21 cellular contexts compared by ENCODE assay signal in the genomic region with DNA sequence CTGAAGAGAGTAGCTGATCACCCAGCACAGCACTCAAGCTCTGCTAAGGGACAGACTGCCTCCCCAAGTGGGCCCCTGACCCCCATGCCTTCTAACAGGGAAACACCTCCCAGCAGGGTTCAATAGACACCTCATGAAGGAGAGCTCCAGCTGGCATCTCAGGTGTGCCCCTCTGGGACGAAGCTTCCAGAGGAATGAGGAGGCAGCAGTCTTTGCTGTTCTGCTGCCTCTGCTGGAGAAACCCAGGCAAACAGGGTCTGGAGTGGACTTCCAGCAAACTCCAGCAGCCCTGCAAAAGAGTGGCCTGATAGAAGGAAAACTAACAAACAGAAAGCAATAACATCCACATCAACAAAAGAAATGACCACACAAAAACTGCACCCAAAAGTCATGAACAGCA.
DNase-seq lines count a peak whose midpoint lies in the region; ATAC-seq and TF ChIP-seq lines count a peak whose summit lies in the region.
"Had no signal": no experiment of that assay in that cellular context is flagged by ENCODE, and none has a peak within 500 bp of the region (broad histone marks: within the 10 kb centered on the region; RNA-seq: fewer than 3 reads in every experiment).

No MANE protein-coding gene starts in this region.

- peaks cover 7% of the 10 kb centered on the region for H3K4me1 Mint-ChIP-seq in endodermal cell
- H3K4me1 Mint-ChIP-seq in nephron, result no peaks in the 10 kb centered on the region
- H3K4me1 Mint-ChIP-seq: B cell; CD14-positive monocyte; CD8-positive, alpha-beta memory T cell had no signal

- peak; percentile 27 for DNase-seq in Right ventricle myocardium inferior (ENCODE audit: missing footprints)
- DNase-seq in Right ventricle myocardium superior, result no peak
- DNase-seq in endodermal cell, result peak; percentile 62
- DNase-seq in activated CD4-positive, alpha-beta T cell treated with anti-CD3 and anti-CD28 coated beads, Interleukin-2, amount 50 U/mL, for 4 hours, result no peak
- no peak for DNase-seq in activated naive CD4-positive, alpha-beta T cell treated with anti-CD3 and anti-CD28 coated beads, Interleukin-2, amount 50 U/mL, for 16 hours
- no peak for DNase-seq in NAMALWA (ENCODE audit: low spot score)
- DNase-seq: CD4-positive, alpha-beta T cell; CD8-positive, alpha-beta memory T cell; DMS 273 treated with DMSO at 0.1 percent for 48 hours; DMS79; EL; GDM1; GOT3; H7; HCEC 1CT had no signal

- peak overlapping the region; percentile 30 for H3K27ac Mint-ChIP-seq in endodermal cell
- peak overlapping the region; percentile 36 to 84 (median 65) for H3K27ac Mint-ChIP-seq in nephron
- H3K27ac Mint-ChIP-seq: B cell; CD14-positive monocyte; CD4-positive, alpha-beta T cell; CD8-positive, alpha-beta memory T cell had no signal

- H3K9me3 Mint-ChIP-seq in endodermal cell, result peaks cover 18% of the 10 kb centered on the region
- peaks cover 35% of the 10 kb centered on the region for H3K9me3 Mint-ChIP-seq in nephron

- H3K4me3 Mint-ChIP-seq in endodermal cell, result no peak overlapping the region
- H3K4me3 Mint-ChIP-seq in nephron, result no peak overlapping the region
- H3K4me3 Mint-ChIP-seq: B cell; CD14-positive monocyte; CD4-positive, alpha-beta T cell; CD8-positive, alpha-beta memory T cell had no signal

- 81 to 100% methylated on average over 1 of the region's 1 CpG for WGBS in endodermal cell (ENCODE audit: insufficient coverage in 1 of 2, insufficient read length in 1 of 2), 2 experiments

- TF ChIP-seq CTCF in endodermal cell (conservative IDR thresholded peaks at IDR 0.05), result peak; percentile 58
- no peak for TF ChIP-seq CTCF in nephron (IDR thresholded peaks at IDR 0.05; ENCODE audit: unreplicated experiment in 3 of 3)

- no peak overlapping the region for H3K9ac ChIP-seq in endodermal cell (ENCODE audit: extremely low read depth, low read length, poor library complexity, severe bottlenecking)
- H3K9ac ChIP-seq: BLaER1 treated with 17β-estradiol and CSF1 and Interleukin-3, amounts not matched to agents 10 nM and 100 nM had no signal

- H3K27ac ChIP-seq in endodermal cell (ENCODE audit: low read depth, low read length), result no peak overlapping the region
- H3K27ac ChIP-seq: 22Rv1; BLaER1 treated with 17β-estradiol and CSF1 and Interleukin-3, amounts not matched to agents 10 nM and 100 nM had no signal

- no peaks in the 10 kb centered on the region for H3K27me3 Mint-ChIP-seq in endodermal cell (ENCODE audit: insufficient read depth)
- H3K27me3 Mint-ChIP-seq in nephron (ENCODE audit: low read depth), result no peaks in the 10 kb centered on the region
- H3K27me3 Mint-ChIP-seq: B cell; CD4-positive, alpha-beta T cell; CD8-positive, alpha-beta memory T cell had no signal

- peaks cover 9% of the 10 kb centered on the region for H3K9me3 ChIP-seq in endodermal cell (ENCODE audit: control insufficient read depth, low read length)
- H3K9me3 ChIP-seq: BLaER1 treated with 17β-estradiol and CSF1 and Interleukin-3, amounts not matched to agents 10 nM and 100 nM had no signal

- H3K36me3 Mint-ChIP-seq in endodermal cell (ENCODE audit: low read depth) (no peaks in the 10 kb centered on the region), nephron (ENCODE audit: low read depth) (peaks cover 9% of the 10 kb centered on the region)
- H3K36me3 Mint-ChIP-seq: CD14-positive monocyte; CD8-positive, alpha-beta memory T cell had no signal

- H3K36me3 ChIP-seq in endodermal cell (ENCODE audit: control insufficient read depth, insufficient read depth, low read length), result no peaks in the 10 kb centered on the region
- H3K36me3 ChIP-seq: BLaER1 treated with 17β-estradiol and CSF1 and Interleukin-3, amounts not matched to agents 10 nM and 100 nM had no signal

- intact Hi-C loops in Right ventricle myocardium inferior (cut with DNase I), result no loop called here
- intact Hi-C loops in Right ventricle myocardium superior (cut with DNase I), result no loop called here

- ATAC-seq in Right ventricle myocardium inferior (no peak), Right ventricle myocardium superior (ENCODE audit: poor library complexity) (no peak)
- ATAC-seq: GM12878 had no signal

- no peaks in the 10 kb centered on the region for H3K4me1 ChIP-seq in endodermal cell (ENCODE audit: control insufficient read depth, insufficient read depth, low read length)
- H3K4me1 ChIP-seq: BLaER1 treated with 17β-estradiol and CSF1 and Interleukin-3, amounts not matched to agents 10 nM and 100 nM had no signal

- H3K4me3 ChIP-seq in endodermal cell (ENCODE audit: low read length), result no peak overlapping the region
- H3K4me3 ChIP-seq: BLaER1 treated with 17β-estradiol and CSF1 and Interleukin-3, amounts not matched to agents 10 nM and 100 nM; GM12878 had no signal

- no peaks in the 10 kb centered on the region for H3K27me3 ChIP-seq in endodermal cell (ENCODE audit: control insufficient read depth, insufficient read depth, low read length, poor library complexity, severe bottlenecking)
- H3K27me3 ChIP-seq: BLaER1 treated with 17β-estradiol and CSF1 and Interleukin-3, amounts not matched to agents 10 nM and 100 nM had no signal

Comparison
In these comparisons a context has a peak if more than half of its experiments do, and no peak if none do; other contexts are left out.
1. DNase-seq: peak in Right ventricle myocardium inferior (single experiment) and endodermal cell (single experiment); none in Right ventricle myocardium superior (single experiment), activated CD4-positive, alpha-beta T cell treated with anti-CD3 and anti-CD28 coated beads, Interleukin-2, amount 50 U/mL, for 4 hours (0 of 2), activated naive CD4-positive, alpha-beta T cell treated with anti-CD3 and anti-CD28 coated beads, Interleukin-2, amount 50 U/mL, for 16 hours (single experiment) and NAMALWA (single experiment).